22 cellular contexts compared by ENCODE assay signal in genomic region chr11:1295086-1295485, GRCh38. TPM values are rescaled to one million over a fixed set of nuclear protein-coding genes. Genes with fewer than 3 reads are reported as not detected.
DNase-seq lines count a peak whose midpoint lies in the region; ATAC-seq and TF ChIP-seq lines count a peak whose summit lies in the region.
"Had no signal": no experiment of that assay in that cellular context is flagged by ENCODE, and none has a peak within 500 bp of the region (broad histone marks: within the 10 kb centered on the region; RNA-seq: fewer than 3 reads in every experiment).

No MANE protein-coding gene starts in this region.

- TF ChIP-seq CTCF in CD14-positive monocyte (IDR thresholded peaks at IDR 0.05) (no peak), glutamatergic neuron (IDR thresholded peaks at IDR 0.05; ENCODE audit: partially characterized antibody, unreplicated experiment) (no peak)

- intact Hi-C loops in CD14-positive monocyte (cut with micrococcal nuclease) (loop anchor here (5.0 to 10.0 kb wide), 2 partner anchors 222 to 280 kb away; partner anchors contain the start of gene DUSP8 (in 1 of the 2)), posterior vena cava (cut with DNase I) (no loop called here)

- ATAC-seq in GM18502 (IDR thresholded peaks at IDR 0.05; ENCODE audit: poor library complexity, unreplicated experiment): no peak
- ATAC-seq in activated CD8-positive, alpha-beta T cell treated with anti-CD3 and anti-CD28 coated beads, Interleukin-2, amount 10 ng/mL, durations not matched to agents 7 days and 5 days: no peak
- ATAC-seq: CD8-positive, alpha-beta T cell; GM12878; GM23338; HepG2 had no signal

- CTCF ChIA-PET in activated CD8-positive, alpha-beta T cell treated with anti-CD3 and anti-CD28 coated beads, Interleukin-2, amount 10 ng/mL, durations not matched to agents 7 days and 5 days (lab: Charles Lee): no interaction called here

- H3K4me3 Mint-ChIP-seq in CD14-positive monocyte (no peak overlapping the region), glutamatergic neuron (ENCODE audit: unreplicated experiment) (no peak overlapping the region)
- no peak overlapping the region for H3K4me3 Mint-ChIP-seq in activated CD8-positive, alpha-beta T cell treated with anti-CD3 and anti-CD28 coated beads, Interleukin-2, amount 10 ng/mL, durations not matched to agents 7 days and 5 days
- H3K4me3 Mint-ChIP-seq: CD8-positive, alpha-beta T cell; GM23338 had no signal

- H3K9me3 Mint-ChIP-seq in CD14-positive monocyte (no peaks in the 10 kb centered on the region), glutamatergic neuron (ENCODE audit: unreplicated experiment) (peaks cover 1% of the 10 kb centered on the region)
- H3K9me3 Mint-ChIP-seq in activated CD8-positive, alpha-beta T cell treated with anti-CD3 and anti-CD28 coated beads, Interleukin-2, amount 10 ng/mL, durations not matched to agents 7 days and 5 days (ENCODE audit: insufficient read depth): no peaks in the 10 kb centered on the region
- H3K9me3 Mint-ChIP-seq: CD8-positive, alpha-beta T cell; GM23338 had no signal

- H3K27ac Mint-ChIP-seq in CD14-positive monocyte (no peak overlapping the region), glutamatergic neuron (ENCODE audit: unreplicated experiment) (no peak overlapping the region)
- no peak overlapping the region for H3K27ac Mint-ChIP-seq in activated CD8-positive, alpha-beta T cell treated with anti-CD3 and anti-CD28 coated beads, Interleukin-2, amount 10 ng/mL, durations not matched to agents 7 days and 5 days
- H3K27ac Mint-ChIP-seq: CD8-positive, alpha-beta T cell; GM23338 had no signal

- H3K27me3 Mint-ChIP-seq in CD14-positive monocyte (ENCODE audit: low read depth in 3 of 3): no peaks in the 10 kb centered on the region
- peaks cover 4% of the 10 kb centered on the region for H3K27me3 Mint-ChIP-seq in glutamatergic neuron (ENCODE audit: unreplicated experiment)
- no peaks in the 10 kb centered on the region for H3K27me3 Mint-ChIP-seq in activated CD8-positive, alpha-beta T cell treated with anti-CD3 and anti-CD28 coated beads, Interleukin-2, amount 10 ng/mL, durations not matched to agents 7 days and 5 days (ENCODE audit: low read depth)

- DNase-seq in activated effector memory CD4-positive, alpha-beta T cell treated with anti-CD3 and anti-CD28 coated beads, Interleukin-2, amount 50 U/mL, for 16 hours: peak; percentile 60
- no peak for DNase-seq in activated effector memory CD4-positive, alpha-beta T cell treated with Interleukin-2 at 50 U/mL for 16 hours
- DNase-seq in CD14-positive monocyte (ENCODE audit: low spot score) (peak; percentile 31), glutamatergic neuron (peak; percentile 10), posterior vena cava (ENCODE audit: low spot score) (peak; percentile 59), NCI-H69 (lab: John Stamatoyannopoulos, UW) (no peak)
- no peak for DNase-seq in activated CD8-positive, alpha-beta T cell treated with anti-CD3 and anti-CD28 coated beads, Interleukin-2, amount 10 ng/mL, durations not matched to agents 7 days and 5 days
- DNase-seq: 8988T; CD8-positive, alpha-beta T cell; DND-41; KBM-7; NCI-H1092; NCI-H1436; NCI-H1930; NCI-H2227 treated with DMSO at 0.1 percent for 48 hours; NCI-H510A; NCI-H748 treated with DMSO at 0.1 percent for 48 hours; NK-92 treated with Interleukin-12 subunit alpha and Interleukin-12 subunit beta, amount 100 ng/mL, for 24 hours had no signal

- H3K4me1 Mint-ChIP-seq in CD14-positive monocyte: peaks cover 20% of the 10 kb centered on the region
- peaks cover 22% of the 10 kb centered on the region for H3K4me1 Mint-ChIP-seq in glutamatergic neuron (ENCODE audit: low read depth, unreplicated experiment)
- H3K4me1 Mint-ChIP-seq in activated CD8-positive, alpha-beta T cell treated with anti-CD3 and anti-CD28 coated beads, Interleukin-2, amount 10 ng/mL, durations not matched to agents 7 days and 5 days (ENCODE audit: low read depth): no peaks in the 10 kb centered on the region

- H3K36me3 Mint-ChIP-seq in CD14-positive monocyte: peaks cover 44 to 74% of the 10 kb centered on the region in 2 donors
- no peaks in the 10 kb centered on the region for H3K36me3 Mint-ChIP-seq in glutamatergic neuron (ENCODE audit: unreplicated experiment)
- H3K36me3 Mint-ChIP-seq in activated CD8-positive, alpha-beta T cell treated with anti-CD3 and anti-CD28 coated beads, Interleukin-2, amount 10 ng/mL, durations not matched to agents 7 days and 5 days (ENCODE audit: low read depth): peaks cover 2% of the 10 kb centered on the region

- POLR2A ChIA-PET in activated CD8-positive, alpha-beta T cell treated with anti-CD3 and anti-CD28 coated beads, Interleukin-2, amount 10 ng/mL, durations not matched to agents 7 days and 5 days (lab: Charles Lee): no interaction called here

RNA-seq across cellular contexts. Expression of gene TOLLIP, which starts 14.3 kb away (rescaled TPM):
- 10 to 100 TPM; 67.9 to 71.7 TPM for polyA plus RNA-seq in CD14-positive monocyte
- 67.5 TPM for total RNA-seq in glutamatergic neuron (ENCODE audit: unreplicated experiment)
- 10 to 100 TPM; 44.1 to 46.4 TPM for total RNA-seq in posterior vena cava
- 10 to 100 TPM; 27.1 to 34.3 TPM for total RNA-seq in activated CD8-positive, alpha-beta T cell treated with anti-CD3 and anti-CD28 coated beads, Interleukin-2, amount 10 ng/mL, durations not matched to agents 7 days and 5 days

Comparison
In these comparisons a context has a peak if more than half of its experiments do, and no peak if none do; other contexts are left out.
1. DNase-seq: peak in activated effector memory CD4-positive, alpha-beta T cell treated with anti-CD3 and anti-CD28 coated beads, Interleukin-2, amount 50 U/mL, for 16 hours (single experiment), CD14-positive monocyte (single experiment), glutamatergic neuron (single experiment) and posterior vena cava (single experiment); none in activated effector memory CD4-positive, alpha-beta T cell treated with Interleukin-2 at 50 U/mL for 16 hours (single experiment), NCI-H69 (single experiment) and activated CD8-positive, alpha-beta T cell treated with anti-CD3 and anti-CD28 coated beads, Interleukin-2, amount 10 ng/mL, durations not matched to agents 7 days and 5 days (single experiment).
2. intact Hi-C loops: an anchor here in CD14-positive monocyte (5.0 to 10.0 kb wide); none called in posterior vena cava.